Comparison of ENCODE assay signal across 19 cellular contexts in the genomic region with DNA sequence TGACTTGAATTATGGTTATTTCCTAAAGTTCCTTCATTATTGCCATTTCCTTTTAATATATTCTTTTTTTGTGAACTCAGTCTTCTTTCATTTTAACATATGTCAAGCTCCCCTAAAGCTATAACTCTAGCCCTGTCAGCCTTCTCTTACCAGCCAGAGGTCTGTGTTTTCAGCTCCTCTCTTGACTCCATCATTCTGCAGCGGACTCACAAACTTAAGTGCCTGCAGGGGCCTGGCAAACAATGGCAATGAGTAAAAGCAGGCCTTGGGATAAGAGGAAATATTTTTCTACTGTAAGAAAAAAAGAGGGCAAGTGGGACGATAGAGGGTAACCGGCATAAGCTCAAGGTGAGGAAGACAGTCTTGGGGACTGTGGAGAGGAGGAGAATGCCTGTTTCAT.
DNase-seq lines count a peak whose midpoint lies in the region; ATAC-seq and TF ChIP-seq lines count a peak whose summit lies in the region.
"Had no signal": no experiment of that assay in that cellular context is flagged by ENCODE, and none has a peak within 500 bp of the region (broad histone marks: within the 10 kb centered on the region; RNA-seq: fewer than 3 reads in every experiment).

No MANE protein-coding gene starts in this region.

- H3K14ac ChIP-seq in IMR-90 (replicated peaks; ENCODE audit: low read depth, low read length): no peak overlapping the region; the same call in 1 of the 2 replicates

- H2BK120ac ChIP-seq in IMR-90 (ENCODE audit: low read depth, low read length) (no peak overlapping the region), mesendoderm (ENCODE audit: low read depth, low read length) (no peak overlapping the region)

- H3K4me3 ChIP-seq in IMR-90 (ENCODE audit: insufficient read depth, low read depth, low read length) (no peak overlapping the region), mesendoderm (ENCODE audit: low read length) (no peak overlapping the region), coronary artery (no peak overlapping the region)

- no peaks in the 10 kb centered on the region for H3K27me3 ChIP-seq in IMR-90 (ENCODE audit: control insufficient read depth, insufficient read depth, low read length)
- no peaks in the 10 kb centered on the region for H3K27me3 ChIP-seq in mesendoderm (ENCODE audit: insufficient read depth, low read length, poor library complexity)

- peak overlapping the region; percentile 43 for H3K27ac Mint-ChIP-seq in activated naive CD4-positive, alpha-beta T cell treated with anti-CD3 and anti-CD28 coated beads, Interleukin-2, amount 10 ng/mL, durations not matched to agents 7 days and 5 days
- peak overlapping the region; percentile 21 for H3K27ac Mint-ChIP-seq in progenitor cell of endocrine pancreas
- H3K27ac Mint-ChIP-seq: CD4-positive, alpha-beta T cell; HFFc6 had no signal

- H2BK5ac ChIP-seq in IMR-90 (ENCODE audit: low read depth, low read length, poor library complexity, severe bottlenecking) (no peak overlapping the region), mesendoderm (ENCODE audit: low read length) (no peak overlapping the region)

- in situ Hi-C loops in IMR-90 (cut with MboI; ENCODE audit: low sequenced_read_pairs): no loop called here

- CTCF ChIA-PET in activated naive CD4-positive, alpha-beta T cell treated with anti-CD3 and anti-CD28 coated beads, Interleukin-2, amount 10 ng/mL, durations not matched to agents 7 days and 5 days (lab: Charles Lee): interaction anchor here (1.1 kb wide), 1 partner anchor 20 kb away, joined by 3 read pairs; no protein-coding TSS in a partner anchor
- CTCF ChIA-PET in IMR-90 (lab: Yijun Ruan, JAX): no interaction called here

- TF ChIP-seq CTCF in IMR-90 (conservative IDR thresholded peaks at IDR 0.05; ENCODE audit: low read depth, low read length) (no peak), progenitor cell of endocrine pancreas (IDR thresholded peaks at IDR 0.05; ENCODE audit: unreplicated experiment) (no peak), coronary artery (IDR thresholded peaks at IDR 0.05) (no peak)

- H2BK20ac ChIP-seq in IMR-90 (ENCODE audit: low read depth, low read length): no peak overlapping the region

- no peak overlapping the region for H3K4me2 ChIP-seq in IMR-90 (ENCODE audit: low read depth, low read length)
- H3K4me2 ChIP-seq in mesendoderm (ENCODE audit: low read length): no peak overlapping the region

- no peaks in the 10 kb centered on the region for H3K9me3 Mint-ChIP-seq in activated naive CD4-positive, alpha-beta T cell treated with anti-CD3 and anti-CD28 coated beads, Interleukin-2, amount 10 ng/mL, durations not matched to agents 7 days and 5 days
- H3K9me3 Mint-ChIP-seq in progenitor cell of endocrine pancreas (ENCODE audit: low read depth): no peaks in the 10 kb centered on the region
- H3K9me3 Mint-ChIP-seq: CD4-positive, alpha-beta T cell; HFFc6 had no signal

- intact Hi-C loops in IMR-90 (cut with micrococcal nuclease): no loop called here

- H3K4me1 Mint-ChIP-seq in activated naive CD4-positive, alpha-beta T cell treated with anti-CD3 and anti-CD28 coated beads, Interleukin-2, amount 10 ng/mL, durations not matched to agents 7 days and 5 days: peaks cover 8% of the 10 kb centered on the region
- peaks cover 5% of the 10 kb centered on the region for H3K4me1 Mint-ChIP-seq in progenitor cell of endocrine pancreas (ENCODE audit: low read depth)

- no peak overlapping the region for H4K8ac ChIP-seq in IMR-90 (ENCODE audit: low read depth in 2 of 2, low read length in 2 of 2)
- H4K8ac ChIP-seq in mesendoderm (ENCODE audit: low read depth, low read length): no peak overlapping the region

- H3K4ac ChIP-seq in IMR-90 (ENCODE audit: low read depth, low read length) (no peak overlapping the region; the same call in 1 of the 2 replicates), mesendoderm (ENCODE audit: low read depth, low read length) (no peak overlapping the region)

- H3K9me3 ChIP-seq in IMR-90 (ENCODE audit: control insufficient read depth, insufficient read depth, low read length): no peaks in the 10 kb centered on the region

- no peak for TF ChIP-seq RAD21 in IMR-90 (IDR thresholded peaks at IDR 0.05; ENCODE audit: low read length)

- no peaks in the 10 kb centered on the region for H3K9me1 ChIP-seq in IMR-90 (ENCODE audit: insufficient read depth, low read length)

- POLR2A ChIA-PET in IMR-90 (lab: Charles Lee; ENCODE audit: unreplicated experiment): no interaction called here

- H4K5ac ChIP-seq in IMR-90 (ENCODE audit: low read depth, low read length): no peak overlapping the region
- H4K5ac ChIP-seq in mesendoderm (ENCODE audit: low read length): no peak overlapping the region

- dilution Hi-C loops in IMR-90 (cut with HindIII; ENCODE audit: low sequenced_read_pairs, unreplicated experiment): no loop called here

- peaks cover 10% of the 10 kb centered on the region for H3K36me3 Mint-ChIP-seq in activated naive CD4-positive, alpha-beta T cell treated with anti-CD3 and anti-CD28 coated beads, Interleukin-2, amount 10 ng/mL, durations not matched to agents 7 days and 5 days
- peaks cover 4% of the 10 kb centered on the region for H3K36me3 Mint-ChIP-seq in progenitor cell of endocrine pancreas (ENCODE audit: insufficient read depth)

- H4K20me1 ChIP-seq in IMR-90 (ENCODE audit: insufficient read depth, low read length): no peaks in the 10 kb centered on the region

- H2BK15ac ChIP-seq in IMR-90 (ENCODE audit: low read depth, low read length) (no peak overlapping the region), mesendoderm (replicated peaks; ENCODE audit: low read depth) (no peak overlapping the region)

- H2AFZ ChIP-seq in IMR-90 (replicated peaks; ENCODE audit: low read length, poor library complexity): no peak overlapping the region

- H3K56ac ChIP-seq in IMR-90 (ENCODE audit: extremely low read depth, insufficient read depth, low read length) (no peak overlapping the region), mesendoderm (ENCODE audit: low read length) (no peak overlapping the region)

- H3K27ac ChIP-seq in IMR-90 (ENCODE audit: insufficient read depth, low read length) (no peak overlapping the region), mesendoderm (ENCODE audit: low read depth, low read length) (no peak overlapping the region), coronary artery (no peak overlapping the region)
- H3K27ac ChIP-seq: HL-60 had no signal

- H3K4me1 ChIP-seq in IMR-90 (ENCODE audit: control insufficient read depth, insufficient read depth, low read length) (no peaks in the 10 kb centered on the region), mesendoderm (ENCODE audit: control insufficient read depth, low read depth, low read length) (no peaks in the 10 kb centered on the region)

- H3K23ac ChIP-seq in IMR-90 (ENCODE audit: low read depth, low read length) (no peak overlapping the region), mesendoderm (ENCODE audit: low read length) (no peak overlapping the region)

- H3K79me1 ChIP-seq in IMR-90 (ENCODE audit: low read depth in 1 of 2, low read length in 2 of 2) (peaks cover 32 to 33% of the 10 kb centered on the region in 2 experiments), mesendoderm (ENCODE audit: low read length) (no peaks in the 10 kb centered on the region)

- H4K91ac ChIP-seq in IMR-90 (ENCODE audit: insufficient read depth, low read depth, low read length): no peak overlapping the region

- no peak for DNase-seq in activated naive CD4-positive, alpha-beta T cell treated with anti-CD3 and anti-CD28 coated beads, Interleukin-2, amount 10 ng/mL, durations not matched to agents 7 days and 5 days
- DNase-seq in activated naive CD4-positive, alpha-beta T cell treated with Interleukin-2 at 50 U/mL for 16 hours: no peak
- DNase-seq in IMR-90: no peak
- DNase-seq in mesendoderm: peak; percentile 17
- DNase-seq in progenitor cell of endocrine pancreas (ENCODE audit: low spot score, unreplicated experiment): no peak
- no peak for DNase-seq in NCI-H2029 (lab: John Stamatoyannopoulos, UW)
- no peak for DNase-seq in coronary artery (ENCODE audit: low spot score)
- DNase-seq: C1 segment of cervical spinal cord; Calu3; CD4-positive, alpha-beta T cell; DMS153; DMS79 treated with DMSO at 0.1 percent for 48 hours; EL; GDM1; HCEC 1CT; HFFc6 had no signal

- H3K4me3 Mint-ChIP-seq in activated naive CD4-positive, alpha-beta T cell treated with anti-CD3 and anti-CD28 coated beads, Interleukin-2, amount 10 ng/mL, durations not matched to agents 7 days and 5 days: no peak overlapping the region
- H3K4me3 Mint-ChIP-seq in progenitor cell of endocrine pancreas (ENCODE audit: low read depth): no peak overlapping the region
- H3K4me3 Mint-ChIP-seq: B cell; CD4-positive, alpha-beta T cell; HFFc6 had no signal

- no peaks in the 10 kb centered on the region for H3K27me3 Mint-ChIP-seq in activated naive CD4-positive, alpha-beta T cell treated with anti-CD3 and anti-CD28 coated beads, Interleukin-2, amount 10 ng/mL, durations not matched to agents 7 days and 5 days
- H3K27me3 Mint-ChIP-seq in progenitor cell of endocrine pancreas: no peaks in the 10 kb centered on the region
- H3K27me3 Mint-ChIP-seq: B cell; CD4-positive, alpha-beta T cell had no signal

- WGBS in IMR-90 (ENCODE audit: extremely low coverage in 2 of 2, insufficient read length in 1 of 2), 2 experiments: no CpG with 5 or more reads among the region's 3 CpGs
- WGBS in mesendoderm (ENCODE audit: extremely low coverage, insufficient coverage, low lambda C conversion rate): no CpG with 5 or more reads among the region's 3 CpGs

- H2AK5ac ChIP-seq in IMR-90 (ENCODE audit: low read depth, low read length) (0 out of 2 replicates have a peak overlapping the region, but pooled peaks have one; percentile 4), mesendoderm (ENCODE audit: low read length) (no peak overlapping the region)

- no peak overlapping the region for H2AK9ac ChIP-seq in IMR-90 (replicated peaks; ENCODE audit: low read depth, low read length, poor library complexity)

- TF ChIP-seq POLR2A in IMR-90 (IDR thresholded peaks at IDR 0.05; ENCODE audit: low read depth, low read length): no peak

- H3K36me3 ChIP-seq in IMR-90 (ENCODE audit: control insufficient read depth, insufficient read depth, low read length) (no peaks in the 10 kb centered on the region), mesendoderm (ENCODE audit: control insufficient read depth, insufficient read depth, low read length) (no peaks in the 10 kb centered on the region)

- ATAC-seq in IMR-90 (ENCODE audit: low read depth) (no peak), HG02885 (IDR thresholded peaks at IDR 0.05; ENCODE audit: poor library complexity, unreplicated experiment) (no peak)

- BruUV-seq in IMR-90 (replicated peaks; lab: Mats Ljungman, UMichigan): no TSS peak

- no peaks in the 10 kb centered on the region for H3K79me2 ChIP-seq in mesendoderm (ENCODE audit: control insufficient read depth, insufficient read depth, low read length)

- no peak overlapping the region for H3K9ac ChIP-seq in IMR-90 (ENCODE audit: low read depth, low read length)
- H3K9ac ChIP-seq in mesendoderm (ENCODE audit: low read length): no peak overlapping the region

- H3K18ac ChIP-seq in IMR-90 (ENCODE audit: low read depth, low read length): no peak overlapping the region
- H3K18ac ChIP-seq in mesendoderm (ENCODE audit: low read length): no peak overlapping the region

TF ChIP-seq in IMR-90, 13 proteins besides CTCF, POLR2A, EP300 and RAD21 (continues in another document):
- TF ChIP-seq FOS (IDR thresholded peaks at IDR 0.05; ENCODE audit: low read depth, low read length): no peak
